In the genomic region with DNA sequence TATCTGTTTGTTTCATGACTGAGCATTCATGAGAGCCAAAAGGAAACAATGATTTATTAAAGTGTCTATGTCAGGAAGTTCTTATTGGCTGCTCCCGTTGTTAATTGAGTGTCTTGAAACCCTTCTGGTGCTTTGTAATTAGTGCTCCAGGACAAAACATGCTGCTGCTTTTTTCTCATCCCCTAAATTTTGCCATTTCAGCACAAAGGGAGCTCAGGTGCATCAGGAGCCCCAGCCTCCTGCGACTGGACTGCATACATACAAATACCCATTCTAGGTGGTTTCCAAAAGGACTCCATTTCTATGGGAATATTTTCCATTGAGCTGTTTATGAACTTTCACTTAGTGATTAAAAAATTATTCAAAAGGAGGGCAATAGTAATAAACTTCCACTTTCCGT, we compare ENCODE assay signal across 25 cellular contexts.
DNase-seq lines count a peak whose midpoint lies in the region; ATAC-seq, FAIRE-seq and TF ChIP-seq lines count a peak whose summit lies in the region.
"Had no signal": no experiment of that assay in that cellular context is flagged by ENCODE, and none has a peak within 500 bp of the region (broad histone marks: within the 10 kb centered on the region; RNA-seq: fewer than 3 reads in every experiment).

No MANE protein-coding gene starts in this region.

- no peak overlapping the region for H2BK120ac ChIP-seq in IMR-90 (ENCODE audit: low read depth, low read length)

- no peak overlapping the region for H2BK15ac ChIP-seq in IMR-90 (ENCODE audit: low read depth, low read length)

- no peak for TF ChIP-seq POLR2A in A549 (IDR thresholded peaks at IDR 0.05; ENCODE audit: low read length)
- TF ChIP-seq POLR2A in IMR-90 (IDR thresholded peaks at IDR 0.05; ENCODE audit: low read depth, low read length) = no peak

- H2BK20ac ChIP-seq in IMR-90 (ENCODE audit: low read depth, low read length) = no peak overlapping the region

- peaks cover 0 to 3% of the 10 kb centered on the region in 2 experiments; a peak in 2 of 4 replicates for H3K79me1 ChIP-seq in IMR-90 (ENCODE audit: low read depth in 1 of 2, low read length in 2 of 2)

- H3K14ac ChIP-seq in IMR-90 (replicated peaks; ENCODE audit: low read depth, low read length) = no peak overlapping the region

- H3K27ac ChIP-seq in A549 (no peak overlapping the region), IMR-90 (ENCODE audit: insufficient read depth, low read length) (no peak overlapping the region), tibial artery (no peak overlapping the region), aorta (ENCODE audit: low read depth in 1 of 2, low read length in 2 of 2) (no peak overlapping the region)
- H3K27ac ChIP-seq: BLaER1 treated with 17β-estradiol and CSF1 and Interleukin-3, amounts not matched to agents 10 nM and 100 nM; C4-2B had no signal

- no peaks in the 10 kb centered on the region for H3K36me3 ChIP-seq in IMR-90 (ENCODE audit: control insufficient read depth, insufficient read depth, low read length)
- no peaks in the 10 kb centered on the region for H3K36me3 ChIP-seq in tibial artery
- H3K36me3 ChIP-seq in aorta (ENCODE audit: control insufficient read depth in 1 of 2, insufficient read depth in 2 of 2, low read length in 1 of 2) = peaks cover 0 to 4% of the 10 kb centered on the region in 2 donors
- H3K36me3 ChIP-seq: BLaER1 treated with 17β-estradiol and CSF1 and Interleukin-3, amounts not matched to agents 10 nM and 100 nM had no signal

- H3K9me1 ChIP-seq in IMR-90 (ENCODE audit: insufficient read depth, low read length) = 0 out of 2 replicates have a peak, but pooled peaks cover 5% of the 10 kb centered on the region

- no peak overlapping the region for H3K4me3 ChIP-seq in A549
- no peak overlapping the region for H3K4me3 ChIP-seq in IMR-90 (ENCODE audit: insufficient read depth, low read depth, low read length)
- no peak overlapping the region for H3K4me3 ChIP-seq in tibial artery
- no peak overlapping the region for H3K4me3 ChIP-seq in aorta (ENCODE audit: low read length in 2 of 2)
- H3K4me3 ChIP-seq: BLaER1 treated with 17β-estradiol and CSF1 and Interleukin-3, amounts not matched to agents 10 nM and 100 nM; GM12878 had no signal

- H3K9ac ChIP-seq in IMR-90 (ENCODE audit: low read depth, low read length) = no peak overlapping the region
- H3K9ac ChIP-seq: BLaER1 treated with 17β-estradiol and CSF1 and Interleukin-3, amounts not matched to agents 10 nM and 100 nM had no signal

- no TSS peak for BruUV-seq in IMR-90 (replicated peaks; lab: Mats Ljungman, UMichigan)

- no peak overlapping the region for H3K27ac Mint-ChIP-seq in activated naive CD4-positive, alpha-beta T cell treated with anti-CD3 and anti-CD28 coated beads, Interleukin-2, amount 50 U/mL, for 72 hours
- H3K27ac Mint-ChIP-seq: B cell; CD4-positive, alpha-beta T cell; CD8-positive, alpha-beta T cell had no signal

- ATAC-seq in A549 (no peak), IMR-90 (ENCODE audit: low read depth) (no peak), aorta (ENCODE audit: low FRiP score) (no peak)
- no peak for ATAC-seq in activated naive CD4-positive, alpha-beta T cell treated with anti-CD3 and anti-CD28 coated beads, Interleukin-2, amount 50 U/mL, for 72 hours
- ATAC-seq: CD8-positive, alpha-beta T cell; GM12878 had no signal

- POLR2A ChIA-PET in A549 (lab: Yijun Ruan, JAX) (no interaction called here), IMR-90 (lab: Charles Lee; ENCODE audit: unreplicated experiment) (no interaction called here)

- H3K56ac ChIP-seq in IMR-90 (ENCODE audit: extremely low read depth, insufficient read depth, low read length) = no peak overlapping the region

- no peak overlapping the region for H4K5ac ChIP-seq in IMR-90 (ENCODE audit: low read depth, low read length)

- H2AFZ ChIP-seq in IMR-90 (replicated peaks; ENCODE audit: low read length, poor library complexity) = no peak overlapping the region

- 2% methylated on average over 3 of the region's 3 CpGs for WGBS in A549 (ENCODE audit: missing lambda C conversion rate)
- WGBS in IMR-90 (ENCODE audit: extremely low coverage in 2 of 2, insufficient read length in 1 of 2), 2 experiments = no CpG with 5 or more reads among the region's 3 CpGs
- 88 to 90% methylated on average over 3 of the region's 3 CpGs for WGBS in aorta, 2 donors

- H3K4me2 ChIP-seq in A549 (no peak overlapping the region), IMR-90 (ENCODE audit: low read depth, low read length) (no peak overlapping the region)

- H2AK9ac ChIP-seq in IMR-90 (replicated peaks; ENCODE audit: low read depth, low read length, poor library complexity) = no peak overlapping the region

- peaks cover 0 to 7% of the 10 kb centered on the region in 2 donors for H3K36me3 Mint-ChIP-seq in activated naive CD4-positive, alpha-beta T cell treated with anti-CD3 and anti-CD28 coated beads, Interleukin-2, amount 50 U/mL, for 72 hours
- H3K36me3 Mint-ChIP-seq: CD8-positive, alpha-beta T cell had no signal

- no peaks in the 10 kb centered on the region for H4K20me1 ChIP-seq in IMR-90 (ENCODE audit: insufficient read depth, low read length)
- H4K20me1 ChIP-seq: BLaER1 treated with 17β-estradiol and CSF1 and Interleukin-3, amounts not matched to agents 10 nM and 100 nM had no signal

- no peak overlapping the region for H4K91ac ChIP-seq in IMR-90 (ENCODE audit: insufficient read depth, low read depth, low read length)

- TF ChIP-seq RAD21 in A549 (conservative IDR thresholded peaks at IDR 0.05 in 1 of 2, IDR thresholded peaks at IDR 0.05 in 1 of 2) (no peak), IMR-90 (IDR thresholded peaks at IDR 0.05; ENCODE audit: low read length) (no peak)

- no peak overlapping the region for H2AK5ac ChIP-seq in IMR-90 (ENCODE audit: low read depth, low read length)

- in situ Hi-C loops in IMR-90 (cut with MboI; ENCODE audit: low sequenced_read_pairs) = no loop called here

- CTCF ChIA-PET in A549 (lab: Yijun Ruan, JAX) (no interaction called here), IMR-90 (lab: Yijun Ruan, JAX) (no interaction called here)

- no peak overlapping the region for H3K23ac ChIP-seq in IMR-90 (ENCODE audit: low read depth, low read length)

- dilution Hi-C loops in IMR-90 (cut with HindIII; ENCODE audit: low sequenced_read_pairs, unreplicated experiment) = no loop called here

- TF ChIP-seq CTCF in A549 (IDR thresholded peaks at IDR 0.05) = no peak
- no peak for TF ChIP-seq CTCF in IMR-90 (conservative IDR thresholded peaks at IDR 0.05; ENCODE audit: low read depth, low read length)
- TF ChIP-seq CTCF in tibial artery (IDR thresholded peaks at IDR 0.05) = no peak

- no peak overlapping the region for H3K4ac ChIP-seq in IMR-90 (ENCODE audit: low read depth, low read length)

- H2BK5ac ChIP-seq in IMR-90 (ENCODE audit: low read depth, low read length, poor library complexity, severe bottlenecking) = no peak overlapping the region

- no peak overlapping the region for H4K8ac ChIP-seq in IMR-90 (ENCODE audit: low read depth in 2 of 2, low read length in 2 of 2)

- H3K27me3 ChIP-seq in IMR-90 (ENCODE audit: control insufficient read depth, insufficient read depth, low read length) (no peaks in the 10 kb centered on the region), tibial artery (no peaks in the 10 kb centered on the region), aorta (ENCODE audit: control insufficient read depth in 1 of 2, insufficient read depth in 2 of 2, low read length in 1 of 2) (no peaks in the 10 kb centered on the region)

- FAIRE-seq in A549 (lab: Jason Lieb, UNC) = no peak
- FAIRE-seq: A204.1, GM12878, GM12892, GM18507 had no signal

- intact Hi-C loops in IMR-90 (cut with micrococcal nuclease) = no loop called here
- intact Hi-C loops in tibial artery (cut with DNase I; ENCODE audit: low total_unique reads) = no loop called here
- intact Hi-C loops in aorta (cut with DNase I) = no loop called here

- H3K4me1 ChIP-seq in A549 (no peaks in the 10 kb centered on the region), IMR-90 (ENCODE audit: control insufficient read depth, insufficient read depth, low read length) (peaks cover 2% of the 10 kb centered on the region; the same call in 1 of the 2 replicates), tibial artery (peaks cover 0 to 4% (median 2%) of the 10 kb centered on the region in 4 donors), aorta (ENCODE audit: control insufficient read depth in 1 of 2, insufficient read depth in 2 of 2, low read length in 2 of 2) (peaks cover 0 to 2% of the 10 kb centered on the region in 2 donors)

- H3K9me3 ChIP-seq in A549 (no peaks in the 10 kb centered on the region), IMR-90 (ENCODE audit: control insufficient read depth, insufficient read depth, low read length) (no peaks in the 10 kb centered on the region), tibial artery (no peaks in the 10 kb centered on the region), aorta (ENCODE audit: control insufficient read depth, low read length) (no peaks in the 10 kb centered on the region)

- no peak for TF ChIP-seq EP300 in A549 (IDR thresholded peaks at IDR 0.05)

- peaks cover 0 to 7% of the 10 kb centered on the region in 2 donors for H3K9me3 Mint-ChIP-seq in activated naive CD4-positive, alpha-beta T cell treated with anti-CD3 and anti-CD28 coated beads, Interleukin-2, amount 50 U/mL, for 72 hours
- H3K9me3 Mint-ChIP-seq: CD8-positive, alpha-beta T cell had no signal

- H3K18ac ChIP-seq in IMR-90 (ENCODE audit: low read depth, low read length) = no peak overlapping the region

- DNase-seq in A549 (ENCODE audit: low read depth in 1 of 2, low spot score in 1 of 2) (no peak), IMR-90 (no peak), dermis blood vessel endothelial cell (peak; percentile 12), lung microvascular endothelial cell (ENCODE audit: low read depth in 2 of 2) (peak; percentile 16 to 50), tibial artery (no peak), aorta (no peak)
- no peak for DNase-seq in activated CD4-positive, alpha-beta T cell treated with anti-CD3 and anti-CD28 coated beads, Interleukin-2, amount 50 U/mL, for 1 hour
- no peak for DNase-seq in activated naive CD4-positive, alpha-beta T cell treated with anti-CD3 and anti-CD28 coated beads, Interleukin-2, amount 50 U/mL, for 72 hours (ENCODE audit: low spot score in 2 of 2)
- DNase-seq: 8988T; AML-193; CD4-positive, alpha-beta T cell; CD8-positive, alpha-beta T cell; DMS 273 treated with DMSO at 0.1 percent for 48 hours; DMS53; DMS79; DND-41; EL; GDM1 had no signal

TF ChIP-seq in A549, 52 proteins besides CTCF, POLR2A, EP300 and RAD21:
- TF ChIP-seq JUNB (IDR thresholded peaks at IDR 0.05) = no peak
- TF ChIP-seq MAFK (IDR thresholded peaks at IDR 0.05; ENCODE audit: partially characterized antibody) = peak; percentile 52
- no peak for TF ChIP-seq HDAC2 (IDR thresholded peaks at IDR 0.05)
- TF ChIP-seq KDM5A (IDR thresholded peaks at IDR 0.05) = no peak
- TF ChIP-seq NFE2L2 (conservative IDR thresholded peaks at IDR 0.05; ENCODE audit: low read length) = no peak

TF ChIP-seq in IMR-90, 13 proteins besides CTCF, POLR2A, EP300 and RAD21 (continues in another document):
- TF ChIP-seq, protein P1, sequence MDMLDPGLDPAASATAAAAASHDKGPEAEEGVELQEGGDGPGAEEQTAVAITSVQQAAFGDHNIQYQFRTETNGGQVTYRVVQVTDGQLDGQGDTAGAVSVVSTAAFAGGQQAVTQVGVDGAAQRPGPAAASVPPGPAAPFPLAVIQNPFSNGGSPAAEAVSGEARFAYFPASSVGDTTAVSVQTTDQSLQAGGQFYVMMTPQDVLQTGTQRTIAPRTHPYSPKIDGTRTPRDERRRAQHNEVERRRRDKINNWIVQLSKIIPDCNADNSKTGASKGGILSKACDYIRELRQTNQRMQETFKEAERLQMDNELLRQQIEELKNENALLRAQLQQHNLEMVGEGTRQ (IDR thresholded peaks at IDR 0.05; ENCODE audit: low read depth, low read length) = no peak

Comparison
In these comparisons a context has a peak if more than half of its experiments do, and no peak if none do; other contexts are left out.
1. DNase-seq: peak in dermis blood vessel endothelial cell (single experiment) and lung microvascular endothelial cell (2 of 2); none in A549 (0 of 2), IMR-90 (single experiment), activated CD4-positive, alpha-beta T cell treated with anti-CD3 and anti-CD28 coated beads, Interleukin-2, amount 50 U/mL, for 1 hour (single experiment), tibial artery (0 of 2), activated naive CD4-positive, alpha-beta T cell treated with anti-CD3 and anti-CD28 coated beads, Interleukin-2, amount 50 U/mL, for 72 hours (0 of 2) and aorta (0 of 2).